ENCODE assay signal across 8 cellular contexts in the genomic region with DNA sequence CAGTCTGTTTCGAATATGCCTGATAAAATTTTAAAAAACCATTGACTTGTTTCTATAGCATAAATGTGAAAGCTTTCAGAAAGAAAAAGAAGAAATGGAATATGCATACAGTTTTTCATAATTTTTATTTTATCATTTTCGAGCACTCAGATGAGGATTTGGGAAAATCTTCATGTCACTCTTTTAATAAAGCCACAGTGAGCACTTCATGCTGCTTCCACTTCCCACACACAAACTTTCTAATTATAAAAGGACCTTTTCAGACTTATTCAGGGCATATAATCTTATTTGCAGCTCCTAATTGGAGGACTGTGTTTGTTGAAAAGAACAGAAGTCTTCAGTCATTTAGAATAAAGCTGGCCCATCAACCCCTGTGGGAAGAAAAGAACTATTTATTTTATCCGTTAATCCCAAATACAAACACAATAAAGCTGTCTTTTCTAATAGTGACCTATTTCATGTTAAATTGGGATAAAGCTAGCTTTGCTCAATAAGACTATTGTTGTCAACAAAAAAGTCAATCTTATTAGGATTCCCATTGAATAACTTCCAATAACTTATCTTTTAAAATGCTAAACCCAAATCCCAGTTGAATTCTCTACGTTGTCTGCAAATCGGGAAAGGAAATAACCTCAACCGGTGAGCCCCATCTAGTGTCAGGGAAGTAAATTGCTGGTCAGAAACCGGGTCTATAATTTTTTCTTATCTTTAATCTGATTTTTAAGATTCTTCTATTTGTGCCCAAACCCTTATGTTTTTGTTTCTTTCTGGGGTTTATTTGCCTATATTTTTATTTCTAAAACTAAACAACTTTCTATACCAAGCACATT.
DNase-seq lines count a peak whose midpoint lies in the region; ATAC-seq and TF ChIP-seq lines count a peak whose summit lies in the region.

No MANE protein-coding gene starts in this region.

- no peaks in the 10 kb centered on the region for H3K36me3 ChIP-seq in lung (ENCODE audit: control insufficient read depth in 2 of 2, insufficient read depth in 2 of 2, low read length in 2 of 2)

- H3K9me3 ChIP-seq in lung (ENCODE audit: control insufficient read depth in 2 of 2, insufficient read depth in 1 of 2, low read length in 1 of 2), result no peaks in the 10 kb centered on the region

- H3K27me3 ChIP-seq in lung (ENCODE audit: control insufficient read depth, insufficient read depth), result no peaks in the 10 kb centered on the region

- no peak overlapping the region for H3K27ac ChIP-seq in lung (ENCODE audit: low read depth in 1 of 2, low read length in 1 of 2)

- ATAC-seq in lung (ENCODE audit: insufficient read depth, low FRiP score), result no peak
- no peak for ATAC-seq in HG03469 (IDR thresholded peaks at IDR 0.05; ENCODE audit: unreplicated experiment)
- ATAC-seq in HG02870 (IDR thresholded peaks at IDR 0.05; ENCODE audit: unreplicated experiment), result no peak
- no peak for ATAC-seq in HG02571 (IDR thresholded peaks at IDR 0.05; ENCODE audit: unreplicated experiment)

- H3K4me1 ChIP-seq in lung (ENCODE audit: control insufficient read depth in 2 of 2, insufficient read depth in 2 of 2, low read length in 2 of 2), result no peaks in the 10 kb centered on the region

- DNase-seq in NCI-H2081 (lab: John Stamatoyannopoulos, UW) (peak; percentile 18 to 41), NCI-H2081 treated with DMSO at 0.1 percent for 48 hours (lab: John Stamatoyannopoulos, UW) (no peak), NCI-H2227 treated with DMSO at 0.1 percent for 48 hours (lab: John Stamatoyannopoulos, UW) (peak; percentile 26), choroid plexus epithelial cell (ENCODE audit: low read depth) (peak; percentile 71), lung (ENCODE audit: low spot score) (no peak)

- 30 to 31% methylated on average over 7 of the region's 7 CpGs for WGBS in lung, 2 donors

- H3K4me3 ChIP-seq in choroid plexus epithelial cell (ENCODE audit: low read depth, low read length) (peak overlapping the region; percentile 1), lung (no peak overlapping the region)

- peak; percentile 76 for TF ChIP-seq CTCF in choroid plexus epithelial cell (conservative IDR thresholded peaks at IDR 0.05; ENCODE audit: low read depth, low read length)
- peak; percentile 2 for TF ChIP-seq CTCF in lung (IDR thresholded peaks at IDR 0.05; ENCODE audit: control extremely low read depth, extremely low read depth)

Comparison
In these comparisons a context has a peak if more than half of its experiments do, and no peak if none do; other contexts are left out.
1. DNase-seq: peak in NCI-H2081 (2 of 2), NCI-H2227 treated with DMSO at 0.1 percent for 48 hours (single experiment) and choroid plexus epithelial cell (single experiment); none in NCI-H2081 treated with DMSO at 0.1 percent for 48 hours (single experiment) and lung (single experiment).